In the genomic region with DNA sequence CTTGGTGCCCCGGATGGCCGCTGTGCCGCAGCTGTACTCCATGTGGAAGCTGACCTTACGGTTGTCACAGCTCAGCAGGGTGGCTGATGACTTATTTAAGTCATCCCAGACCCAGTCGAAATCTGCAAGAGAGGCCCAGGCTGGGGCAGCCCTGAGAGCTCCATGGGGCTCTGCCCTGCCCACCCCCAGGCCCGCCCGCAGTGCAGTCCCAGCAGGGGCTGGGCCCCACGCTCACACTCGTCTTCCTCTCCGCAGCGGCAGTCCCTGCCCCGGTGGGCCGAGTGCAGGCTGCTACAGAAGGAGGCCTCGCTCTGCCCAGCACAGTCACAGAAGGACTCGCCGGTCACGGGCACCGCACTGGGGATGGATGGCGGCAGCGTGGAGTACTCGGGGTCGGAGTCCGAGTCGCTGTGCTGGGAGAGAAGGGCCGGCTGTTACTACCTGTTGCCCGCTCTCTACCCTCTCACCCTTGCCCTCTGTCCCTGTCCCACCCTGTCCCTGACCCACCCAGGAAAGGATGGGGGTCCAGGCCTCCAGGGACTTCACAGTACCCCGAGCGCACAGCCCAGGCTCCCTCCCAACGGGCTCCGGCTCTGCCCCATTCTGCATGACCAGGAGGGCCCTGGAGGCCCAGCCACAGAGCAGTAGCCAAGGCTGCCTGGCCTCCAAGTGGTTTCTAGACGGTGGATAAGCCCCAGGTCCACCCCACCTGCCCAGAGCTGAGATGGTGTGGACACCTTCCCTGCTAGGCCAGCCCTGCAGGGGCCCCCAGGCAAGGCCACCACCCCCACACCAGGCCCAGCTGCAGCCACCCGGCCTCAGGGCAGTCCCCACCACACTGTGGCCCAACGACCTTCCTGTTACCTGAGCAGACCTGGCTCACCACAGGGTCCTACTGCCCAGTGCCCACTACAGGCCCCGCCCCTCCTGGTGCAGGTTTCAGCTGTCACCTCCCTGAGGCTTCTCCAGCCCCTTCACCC, we compare ENCODE assay signal across 13 cellular contexts. TPM values are rescaled to one million over a fixed set of nuclear protein-coding genes. Genes with fewer than 3 reads are reported as not detected.
A peak's percentile ranks its signal among the peaks of the same experiment; 100 is the strongest.
DNase-seq lines count a peak whose midpoint lies in the region; ATAC-seq and TF ChIP-seq lines count a peak whose summit lies in the region.
"Had no signal": no experiment of that assay in that cellular context is flagged by ENCODE, and none has a peak within 500 bp of the region (broad histone marks: within the 10 kb centered on the region; RNA-seq: fewer than 3 reads in every experiment).

No MANE protein-coding gene starts in this region.

- no peaks in the 10 kb centered on the region for H3K27me3 ChIP-seq in BLaER1 treated with 17β-estradiol and CSF1 and Interleukin-3, amounts not matched to agents 10 nM and 100 nM
- no peaks in the 10 kb centered on the region for H3K27me3 ChIP-seq in Panc1 (ENCODE audit: control insufficient read depth, insufficient read depth, low read length)

- peaks cover 80 to 91% (median 83%) of the 10 kb centered on the region in 11 experiments for H4K20me1 ChIP-seq in BLaER1 treated with 17β-estradiol and CSF1 and Interleukin-3, amounts not matched to agents 10 nM and 100 nM

- no peak overlapping the region for H3K4me3 Mint-ChIP-seq in glutamatergic neuron (ENCODE audit: unreplicated experiment)
- H3K4me3 Mint-ChIP-seq: activated CD8-positive, alpha-beta T cell treated with anti-CD3 and anti-CD28 coated beads for 36 hours; T-helper 2 cell treated with Interferon-gamma antibody and Interleukin-4, amounts not matched to agents 5 μg/mL and 100 μg/mL, for 36 hours had no signal

- no peaks in the 10 kb centered on the region for H3K36me3 Mint-ChIP-seq in glutamatergic neuron (ENCODE audit: unreplicated experiment)

- TF ChIP-seq CTCF in Panc1 (IDR thresholded peaks at IDR 0.05) (no peak), glutamatergic neuron (IDR thresholded peaks at IDR 0.05; ENCODE audit: partially characterized antibody, unreplicated experiment) (no peak)

- intact Hi-C loops in Panc1 (cut with micrococcal nuclease; ENCODE audit: unreplicated experiment): loop anchor here (10.0 kb wide), 1 partner anchor 1094 kb away; the partner anchor contains the start of genes JMJD8 and STUB1

- H3K27ac Mint-ChIP-seq in glutamatergic neuron (ENCODE audit: unreplicated experiment): no peak overlapping the region
- H3K27ac Mint-ChIP-seq: activated CD8-positive, alpha-beta T cell treated with anti-CD3 and anti-CD28 coated beads for 36 hours; T-helper 2 cell treated with Interferon-gamma antibody and Interleukin-4, amounts not matched to agents 5 μg/mL and 100 μg/mL, for 36 hours had no signal

- DNase-seq in Panc1 (ENCODE audit: low read depth, low spot score) (no peak), glutamatergic neuron (peak; percentile 18), NCI-H1092 treated with DMSO at 0.1 percent for 48 hours (lab: John Stamatoyannopoulos, UW) (no peak), NCI-H345 (lab: John Stamatoyannopoulos, UW) (no peak)
- DNase-seq in activated CD8-positive, alpha-beta memory T cell treated with anti-CD3 and anti-CD28 coated beads, Interleukin-2, amount 50 U/mL, for 4 hours: no peak
- DNase-seq: activated CD8-positive, alpha-beta T cell treated with anti-CD3 and anti-CD28 coated beads for 36 hours; activated naive CD4-positive, alpha-beta T cell; NCI-H2227 treated with DMSO at 0.1 percent for 48 hours; PC-3 had no signal

- CTCF ChIA-PET in Panc1 (lab: Charles Lee): no interaction called here

- H3K27ac ChIP-seq in BLaER1 treated with 17β-estradiol and CSF1 and Interleukin-3, amounts not matched to agents 10 nM and 100 nM: no peak overlapping the region
- H3K27ac ChIP-seq in Panc1 (ENCODE audit: low read length): peak overlapping the region; percentile 77
- H3K27ac ChIP-seq: C4-2B, coronary artery had no signal

- in situ Hi-C loops in Panc1 (cut with HindIII; ENCODE audit: low pct_unique_long_range_greater_than_20kb, low sequenced_read_pairs): no loop called here

- H3K4me1 Mint-ChIP-seq in glutamatergic neuron (ENCODE audit: low read depth, unreplicated experiment): peaks cover 11% of the 10 kb centered on the region

- no TSS peak for BruUV-seq in Panc1 (replicated peaks; lab: Mats Ljungman, UMichigan)

- peaks cover 29 to 48% (median 41%) of the 10 kb centered on the region in 10 experiments for H3K4me1 ChIP-seq in BLaER1 treated with 17β-estradiol and CSF1 and Interleukin-3, amounts not matched to agents 10 nM and 100 nM
- H3K4me1 ChIP-seq in Panc1 (ENCODE audit: control insufficient read depth, insufficient read depth, low read length): peaks cover 61% of the 10 kb centered on the region

- H3K9me3 Mint-ChIP-seq in glutamatergic neuron (ENCODE audit: unreplicated experiment): peaks cover 7% of the 10 kb centered on the region
- H3K9me3 Mint-ChIP-seq: activated CD8-positive, alpha-beta T cell treated with anti-CD3 and anti-CD28 coated beads for 36 hours; T-helper 2 cell treated with Interferon-gamma antibody and Interleukin-4, amounts not matched to agents 5 μg/mL and 100 μg/mL, for 36 hours had no signal

- H3K9me3 ChIP-seq in BLaER1 treated with 17β-estradiol and CSF1 and Interleukin-3, amounts not matched to agents 10 nM and 100 nM (replicated peaks in 1 of 11): no peaks in the 10 kb centered on the region
- no peaks in the 10 kb centered on the region for H3K9me3 ChIP-seq in Panc1 (ENCODE audit: control insufficient read depth, insufficient read depth, low read depth, low read length)

- no peak overlapping the region for H3K4me3 ChIP-seq in BLaER1 treated with 17β-estradiol and CSF1 and Interleukin-3, amounts not matched to agents 10 nM and 100 nM
- H3K4me3 ChIP-seq in Panc1 (ENCODE audit: low read depth in 2 of 2, low read length in 2 of 2): no peak overlapping the region
- H3K4me3 ChIP-seq: coronary artery had no signal

- peak; percentile 2 for ATAC-seq in Panc1
- ATAC-seq: activated CD8-positive, alpha-beta T cell treated with anti-CD3 and anti-CD28 coated beads for 36 hours; PC-3 had no signal

- no peak overlapping the region for H3K4me2 ChIP-seq in BLaER1 treated with 17β-estradiol and CSF1 and Interleukin-3, amounts not matched to agents 10 nM and 100 nM

- H3K9ac ChIP-seq in BLaER1 treated with 17β-estradiol and CSF1 and Interleukin-3, amounts not matched to agents 10 nM and 100 nM: peak overlapping the region in 6 of 11 experiments; percentile 1 to 41 (median 24); a peak in 7 of 22 replicates

- POLR2A ChIA-PET in Panc1 (lab: Charles Lee): no interaction called here

- H3K36me3 ChIP-seq in BLaER1 treated with 17β-estradiol and CSF1 and Interleukin-3, amounts not matched to agents 10 nM and 100 nM: peaks cover 48 to 67% (median 60%) of the 10 kb centered on the region in 11 experiments
- H3K36me3 ChIP-seq in Panc1 (ENCODE audit: control insufficient read depth, insufficient read depth, low read length): peaks cover 3% of the 10 kb centered on the region; the same call in 1 of the 2 replicates

- peaks cover 23% of the 10 kb centered on the region for H3K27me3 Mint-ChIP-seq in glutamatergic neuron (ENCODE audit: unreplicated experiment)
- H3K27me3 Mint-ChIP-seq: activated CD8-positive, alpha-beta T cell treated with anti-CD3 and anti-CD28 coated beads for 36 hours had no signal

RNA-seq across cellular contexts. Expression of gene SPSB3, which starts 3.9 kb away (rescaled TPM):
- 23.0 TPM for total RNA-seq in Panc1 (2021; ENCODE audit: unreplicated experiment)
- 40.3 TPM for polyA plus RNA-seq in Panc1 (2012; ENCODE audit: insufficient read length)
- total RNA-seq in glutamatergic neuron (ENCODE audit: unreplicated experiment): 80.4 TPM

RNA-seq across cellular contexts. Expression of gene NUBP2, which starts 4.3 kb away (rescaled TPM):
- total RNA-seq in Panc1 (2021; ENCODE audit: unreplicated experiment): 85.8 TPM
- polyA plus RNA-seq in Panc1 (2012; ENCODE audit: insufficient read length): 114 TPM
- 66.1 TPM for total RNA-seq in glutamatergic neuron (ENCODE audit: unreplicated experiment)

RNA-seq across cellular contexts. Expression of gene MRPS34, which starts 5.6 kb away (rescaled TPM):
- 187 TPM for total RNA-seq in Panc1 (2021; ENCODE audit: unreplicated experiment)
- polyA plus RNA-seq in Panc1 (2012; ENCODE audit: insufficient read length): 283 TPM
- total RNA-seq in glutamatergic neuron (ENCODE audit: unreplicated experiment): 75.1 TPM

RNA-seq across cellular contexts. Expression of gene EME2, which starts 5.9 kb away (rescaled TPM):
- total RNA-seq in Panc1 (2021; ENCODE audit: unreplicated experiment) (53.4 TPM), glutamatergic neuron (ENCODE audit: unreplicated experiment) (68.7 TPM)
- polyA plus RNA-seq in Panc1 (2012; ENCODE audit: insufficient read length): 37.7 TPM

RNA-seq across cellular contexts. Expression of gene NME3, which starts 7.1 kb away (rescaled TPM):
- 117 TPM for total RNA-seq in Panc1 (2021; ENCODE audit: unreplicated experiment)
- 233 TPM for polyA plus RNA-seq in Panc1 (2012; ENCODE audit: insufficient read length)
- total RNA-seq in glutamatergic neuron (ENCODE audit: unreplicated experiment): 79.1 TPM
